In the genomic region with DNA sequence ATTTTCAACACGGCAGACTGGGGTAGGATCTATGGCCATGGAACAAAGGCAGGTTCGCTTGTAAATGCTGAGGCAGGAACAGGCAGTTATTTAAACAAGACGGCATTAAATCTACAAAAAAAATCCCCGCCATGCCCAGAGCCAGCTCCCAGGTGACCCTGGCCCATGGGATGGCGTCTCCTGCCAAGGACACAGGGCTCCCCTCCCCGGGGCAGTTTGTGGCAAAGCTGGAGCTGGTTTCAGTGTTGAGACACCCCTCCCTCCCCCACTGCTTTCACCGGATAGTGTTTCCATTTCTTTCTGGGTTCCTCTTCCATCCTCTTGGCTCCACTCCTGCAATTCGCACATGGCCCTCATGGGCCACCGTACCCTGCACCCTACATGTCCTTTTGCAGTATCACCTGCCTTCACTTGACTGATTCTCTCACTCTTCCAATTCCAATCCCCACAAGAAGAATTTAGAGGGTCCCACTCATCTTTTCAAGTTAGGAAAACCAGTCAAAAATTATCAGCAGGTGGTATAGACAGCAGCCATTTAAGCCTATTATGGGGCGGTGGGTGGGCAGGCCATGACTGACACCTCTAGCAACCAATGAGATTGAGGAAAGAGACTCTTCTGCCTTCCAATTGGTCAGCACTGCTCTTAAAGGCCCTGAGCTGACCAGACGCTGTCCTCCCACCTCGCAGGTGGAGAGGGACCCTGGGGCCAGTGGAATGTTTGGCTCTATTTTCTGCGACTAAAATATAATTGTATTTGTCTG, we compare ENCODE assay signal across 1 cellular context.
A peak's percentile ranks its signal among the peaks of the same experiment; 100 is the strongest.
TF ChIP-seq lines count a peak whose summit lies in the region.

No MANE protein-coding gene starts in this region.

TF ChIP-seq in HepG2, 621 proteins besides CTCF, POLR2A, EP300 and RAD21:
- TF ChIP-seq NFYB (CRISPR knock-in tag; IDR thresholded peaks at IDR 0.05) (peak; percentile 64), NFYC (CRISPR knock-in tag; IDR thresholded peaks at IDR 0.05) (peak; percentile 68), ZNF12 (CRISPR knock-in tag; IDR thresholded peaks at IDR 0.05) (no peak), IKZF1 (IDR thresholded peaks at IDR 0.05) (no peak), POLR2G (IDR thresholded peaks at IDR 0.05; ENCODE audit: low read depth, low read length) (no peak), ZNF879 (CRISPR knock-in tag; IDR thresholded peaks at IDR 0.05) (no peak), STAT5B (CRISPR knock-in tag; IDR thresholded peaks at IDR 0.05) (no peak)
- TF ChIP-seq, protein P1, sequence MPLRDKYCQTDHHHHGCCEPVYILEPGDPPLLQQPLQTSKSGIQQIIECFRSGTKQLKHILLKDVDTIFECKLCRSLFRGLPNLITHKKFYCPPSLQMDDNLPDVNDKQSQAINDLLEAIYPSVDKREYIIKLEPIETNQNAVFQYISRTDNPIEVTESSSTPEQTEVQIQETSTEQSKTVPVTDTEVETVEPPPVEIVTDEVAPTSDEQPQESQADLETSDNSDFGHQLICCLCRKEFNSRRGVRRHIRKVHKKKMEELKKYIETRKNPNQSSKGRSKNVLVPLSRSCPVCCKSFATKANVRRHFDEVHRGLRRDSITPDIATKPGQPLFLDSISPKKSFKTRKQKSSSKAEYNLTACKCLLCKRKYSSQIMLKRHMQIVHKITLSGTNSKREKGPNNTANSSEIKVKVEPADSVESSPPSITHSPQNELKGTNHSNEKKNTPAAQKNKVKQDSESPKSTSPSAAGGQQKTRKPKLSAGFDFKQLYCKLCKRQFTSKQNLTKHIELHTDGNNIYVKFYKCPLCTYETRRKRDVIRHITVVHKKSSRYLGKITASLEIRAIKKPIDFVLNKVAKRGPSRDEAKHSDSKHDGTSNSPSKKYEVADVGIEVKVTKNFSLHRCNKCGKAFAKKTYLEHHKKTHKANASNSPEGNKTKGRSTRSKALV (CRISPR knock-in tag; IDR thresholded peaks at IDR 0.05) = no peak
- TF ChIP-seq, protein P2, sequence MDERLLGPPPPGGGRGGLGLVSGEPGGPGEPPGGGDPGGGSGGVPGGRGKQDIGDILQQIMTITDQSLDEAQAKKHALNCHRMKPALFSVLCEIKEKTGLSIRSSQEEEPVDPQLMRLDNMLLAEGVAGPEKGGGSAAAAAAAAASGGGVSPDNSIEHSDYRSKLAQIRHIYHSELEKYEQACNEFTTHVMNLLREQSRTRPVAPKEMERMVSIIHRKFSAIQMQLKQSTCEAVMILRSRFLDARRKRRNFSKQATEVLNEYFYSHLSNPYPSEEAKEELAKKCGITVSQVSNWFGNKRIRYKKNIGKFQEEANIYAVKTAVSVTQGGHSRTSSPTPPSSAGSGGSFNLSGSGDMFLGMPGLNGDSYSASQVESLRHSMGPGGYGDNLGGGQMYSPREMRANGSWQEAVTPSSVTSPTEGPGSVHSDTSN (CRISPR knock-in tag; IDR thresholded peaks at IDR 0.05) = peak; percentile 51; the same call in 1 of the 2 replicates
- TF ChIP-seq, protein P3, sequence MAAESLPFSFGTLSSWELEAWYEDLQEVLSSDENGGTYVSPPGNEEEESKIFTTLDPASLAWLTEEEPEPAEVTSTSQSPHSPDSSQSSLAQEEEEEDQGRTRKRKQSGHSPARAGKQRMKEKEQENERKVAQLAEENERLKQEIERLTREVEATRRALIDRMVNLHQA (CRISPR knock-in tag; IDR thresholded peaks at IDR 0.05) = no peak
- TF ChIP-seq, protein P4, sequence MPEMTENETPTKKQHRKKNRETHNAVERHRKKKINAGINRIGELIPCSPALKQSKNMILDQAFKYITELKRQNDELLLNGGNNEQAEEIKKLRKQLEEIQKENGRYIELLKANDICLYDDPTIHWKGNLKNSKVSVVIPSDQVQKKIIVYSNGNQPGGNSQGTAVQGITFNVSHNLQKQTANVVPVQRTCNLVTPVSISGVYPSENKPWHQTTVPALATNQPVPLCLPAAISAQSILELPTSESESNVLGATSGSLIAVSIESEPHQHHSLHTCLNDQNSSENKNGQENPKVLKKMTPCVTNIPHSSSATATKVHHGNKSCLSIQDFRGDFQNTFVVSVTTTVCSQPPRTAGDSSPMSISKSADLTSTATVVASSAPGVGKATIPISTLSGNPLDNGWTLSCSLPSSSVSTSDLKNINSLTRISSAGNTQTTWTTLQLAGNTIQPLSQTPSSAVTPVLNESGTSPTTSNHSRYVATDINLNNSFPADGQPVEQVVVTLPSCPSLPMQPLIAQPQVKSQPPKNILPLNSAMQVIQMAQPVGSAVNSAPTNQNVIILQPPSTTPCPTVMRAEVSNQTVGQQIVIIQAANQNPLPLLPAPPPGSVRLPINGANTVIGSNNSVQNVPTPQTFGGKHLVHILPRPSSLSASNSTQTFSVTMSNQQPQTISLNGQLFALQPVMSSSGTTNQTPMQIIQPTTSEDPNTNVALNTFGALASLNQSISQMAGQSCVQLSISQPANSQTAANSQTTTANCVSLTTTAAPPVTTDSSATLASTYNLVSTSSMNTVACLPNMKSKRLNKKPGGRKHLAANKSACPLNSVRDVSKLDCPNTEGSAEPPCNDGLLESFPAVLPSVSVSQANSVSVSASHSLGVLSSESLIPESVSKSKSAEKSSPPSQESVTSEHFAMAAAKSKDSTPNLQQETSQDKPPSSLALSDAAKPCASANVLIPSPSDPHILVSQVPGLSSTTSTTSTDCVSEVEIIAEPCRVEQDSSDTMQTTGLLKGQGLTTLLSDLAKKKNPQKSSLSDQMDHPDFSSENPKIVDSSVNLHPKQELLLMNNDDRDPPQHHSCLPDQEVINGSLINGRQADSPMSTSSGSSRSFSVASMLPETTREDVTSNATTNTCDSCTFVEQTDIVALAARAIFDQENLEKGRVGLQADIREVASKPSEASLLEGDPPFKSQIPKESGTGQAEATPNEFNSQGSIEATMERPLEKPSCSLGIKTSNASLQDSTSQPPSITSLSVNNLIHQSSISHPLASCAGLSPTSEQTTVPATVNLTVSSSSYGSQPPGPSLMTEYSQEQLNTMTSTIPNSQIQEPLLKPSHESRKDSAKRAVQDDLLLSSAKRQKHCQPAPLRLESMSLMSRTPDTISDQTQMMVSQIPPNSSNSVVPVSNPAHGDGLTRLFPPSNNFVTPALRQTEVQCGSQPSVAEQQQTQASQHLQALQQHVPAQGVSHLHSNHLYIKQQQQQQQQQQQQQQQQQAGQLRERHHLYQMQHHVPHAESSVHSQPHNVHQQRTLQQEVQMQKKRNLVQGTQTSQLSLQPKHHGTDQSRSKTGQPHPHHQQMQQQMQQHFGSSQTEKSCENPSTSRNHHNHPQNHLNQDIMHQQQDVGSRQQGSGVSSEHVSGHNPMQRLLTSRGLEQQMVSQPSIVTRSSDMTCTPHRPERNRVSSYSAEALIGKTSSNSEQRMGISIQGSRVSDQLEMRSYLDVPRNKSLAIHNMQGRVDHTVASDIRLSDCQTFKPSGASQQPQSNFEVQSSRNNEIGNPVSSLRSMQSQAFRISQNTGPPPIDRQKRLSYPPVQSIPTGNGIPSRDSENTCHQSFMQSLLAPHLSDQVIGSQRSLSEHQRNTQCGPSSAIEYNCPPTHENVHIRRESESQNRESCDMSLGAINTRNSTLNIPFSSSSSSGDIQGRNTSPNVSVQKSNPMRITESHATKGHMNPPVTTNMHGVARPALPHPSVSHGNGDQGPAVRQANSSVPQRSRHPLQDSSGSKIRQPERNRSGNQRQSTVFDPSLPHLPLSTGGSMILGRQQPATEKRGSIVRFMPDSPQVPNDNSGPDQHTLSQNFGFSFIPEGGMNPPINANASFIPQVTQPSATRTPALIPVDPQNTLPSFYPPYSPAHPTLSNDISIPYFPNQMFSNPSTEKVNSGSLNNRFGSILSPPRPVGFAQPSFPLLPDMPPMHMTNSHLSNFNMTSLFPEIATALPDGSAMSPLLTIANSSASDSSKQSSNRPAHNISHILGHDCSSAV (CRISPR knock-in tag; IDR thresholded peaks at IDR 0.05; ENCODE audit: borderline replicate concordance) = no peak
- TF ChIP-seq, protein P5, sequence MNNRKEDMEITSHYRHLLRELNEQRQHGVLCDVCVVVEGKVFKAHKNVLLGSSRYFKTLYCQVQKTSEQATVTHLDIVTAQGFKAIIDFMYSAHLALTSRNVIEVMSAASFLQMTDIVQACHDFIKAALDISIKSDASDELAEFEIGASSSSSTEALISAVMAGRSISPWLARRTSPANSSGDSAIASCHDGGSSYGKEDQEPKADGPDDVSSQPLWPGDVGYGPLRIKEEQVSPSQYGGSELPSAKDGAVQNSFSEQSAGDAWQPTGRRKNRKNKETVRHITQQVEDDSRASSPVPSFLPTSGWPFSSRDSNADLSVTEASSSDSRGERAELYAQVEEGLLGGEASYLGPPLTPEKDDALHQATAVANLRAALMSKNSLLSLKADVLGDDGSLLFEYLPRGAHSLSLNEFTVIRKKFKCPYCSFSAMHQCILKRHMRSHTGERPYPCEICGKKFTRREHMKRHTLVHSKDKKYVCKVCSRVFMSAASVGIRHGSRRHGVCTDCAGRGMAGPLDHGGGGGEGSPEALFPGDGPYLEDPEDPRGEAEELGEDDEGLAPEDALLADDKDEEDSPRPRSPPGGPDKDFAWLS (CRISPR knock-in tag; IDR thresholded peaks at IDR 0.05; ENCODE audit: borderline replicate concordance) = no peak
